ENCODE assay signal across 8 cellular contexts in the genomic region with DNA sequence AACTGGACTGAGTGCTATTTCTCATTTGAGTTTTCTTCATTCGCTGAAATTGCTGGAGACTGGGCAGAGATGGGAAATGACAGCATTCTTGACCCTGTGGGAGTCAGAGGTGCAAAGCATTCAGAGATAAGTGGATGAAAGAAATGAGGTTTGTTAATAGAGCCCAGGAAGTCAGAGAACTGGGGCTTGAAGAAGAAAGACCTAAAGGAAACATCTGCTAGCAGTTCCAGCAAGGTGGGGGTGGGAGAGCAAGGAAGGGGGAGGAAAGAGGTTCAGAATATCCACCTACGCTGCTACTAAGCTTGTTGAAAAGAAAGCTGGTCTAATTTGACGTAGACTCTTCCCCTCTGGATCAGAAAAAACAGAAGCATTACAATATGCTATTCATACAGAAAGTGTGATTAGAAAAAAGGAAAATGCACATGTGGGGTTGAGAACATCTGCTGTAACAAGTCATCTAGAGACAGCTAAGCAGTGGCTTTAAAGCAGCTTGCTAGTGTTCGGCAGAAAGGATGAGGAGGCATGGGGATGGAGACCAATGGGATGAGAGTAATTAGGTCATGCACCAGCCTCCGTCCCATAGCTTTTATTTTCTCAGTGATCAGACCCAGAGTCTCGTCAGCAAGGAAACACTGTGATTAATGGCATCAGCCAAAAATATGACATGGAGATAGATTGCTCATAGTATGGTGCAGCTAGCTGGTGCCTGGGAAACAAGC. TPM values are rescaled to one million over a fixed set of nuclear protein-coding genes. Genes with fewer than 3 reads are reported as not detected.
A peak's percentile ranks its signal among the peaks of the same experiment; 100 is the strongest.
DNase-seq lines count a peak whose midpoint lies in the region; ATAC-seq and TF ChIP-seq lines count a peak whose summit lies in the region.

No MANE protein-coding gene starts in this region.

- peaks cover 3 to 13% of the 10 kb centered on the region in 2 experiments for H3K36me3 ChIP-seq in HEK293 (ENCODE audit: control insufficient read depth in 2 of 2, insufficient read depth in 1 of 2, low read length in 2 of 2)
- H3K36me3 ChIP-seq in OCI-LY3 (replicated peaks; ENCODE audit: low read depth, low read length): peaks cover 7% of the 10 kb centered on the region
- H3K36me3 ChIP-seq in SK-N-SH (replicated peaks in 1 of 2; ENCODE audit: control insufficient read depth in 1 of 2, insufficient read depth in 2 of 2, low read length in 1 of 2): peaks cover 19 to 37% of the 10 kb centered on the region in 2 experiments

- peaks cover 44% of the 10 kb centered on the region for H3K79me2 ChIP-seq in OCI-LY3 (ENCODE audit: low read length)
- no peaks in the 10 kb centered on the region for H3K79me2 ChIP-seq in SK-N-SH (ENCODE audit: insufficient read depth)

- no peaks in the 10 kb centered on the region for H3K9me2 ChIP-seq in SK-N-SH

- no peak overlapping the region for H3K27ac ChIP-seq in HEK293 (ENCODE audit: extremely low read depth, low read depth, low read length)
- H3K27ac ChIP-seq in OCI-LY3 (ENCODE audit: low read length): peak overlapping the region; percentile 97
- no peak overlapping the region for H3K27ac ChIP-seq in SK-N-SH (ENCODE audit: low read depth in 2 of 2, low read length in 1 of 2)

- H3F3A ChIP-seq in SK-N-SH (replicated peaks; ENCODE audit: insufficient read depth): no peaks in the 10 kb centered on the region

- no peaks in the 10 kb centered on the region for H3K9me3 ChIP-seq in HEK293 (ENCODE audit: control insufficient read depth, insufficient read depth, low read depth, low read length)
- H3K9me3 ChIP-seq in OCI-LY3 (ENCODE audit: insufficient read depth, low read length): no peaks in the 10 kb centered on the region
- no peaks in the 10 kb centered on the region for H3K9me3 ChIP-seq in SK-N-SH

- WGBS in SK-N-SH (ENCODE audit: low lambda C conversion rate): 92% methylated on average over 6 of the region's 6 CpGs

- CTCF ChIA-PET in HEK293 (lab: Yijun Ruan, JAX): interaction anchor here (0.8 to 3.2 kb wide), 5 partner anchors 9 to 70 kb away, joined by 3 to 28 read pairs (median 4); no protein-coding TSS in a partner anchor
- CTCF ChIA-PET in SK-N-SH (lab: Yijun Ruan, JAX): interaction anchor here (0.8 to 1.0 kb wide), 2 partner anchors 24 to 28 kb away, joined by 3 read pairs; no protein-coding TSS in a partner anchor

- H3K4me3 Mint-ChIP-seq in stimulated activated naive CD8-positive, alpha-beta T cell treated with anti-CD3 and anti-CD28 coated beads, Interleukin-15, Interleukin-2, amounts not matched to agents 100 ng/mL and 50 ng/mL, for 24 hours: peak overlapping the region; percentile 66

- H3K4me3 ChIP-seq in HEK293 (ENCODE audit: low read depth, low read length): no peak overlapping the region
- peak overlapping the region; percentile 70 for H3K4me3 ChIP-seq in OCI-LY3 (ENCODE audit: low read length)
- H3K4me3 ChIP-seq in SK-N-SH (ENCODE audit: low read depth in 2 of 2, low read length in 1 of 2): no peak overlapping the region

- no peak for TF ChIP-seq EP300 in SK-N-SH (IDR thresholded peaks at IDR 0.05; ENCODE audit: borderline replicate concordance in 1 of 2, low read depth in 1 of 2, low read length in 1 of 2)

- peaks cover 14% of the 10 kb centered on the region for H3K4me1 ChIP-seq in HEK293 (ENCODE audit: control insufficient read depth, insufficient read depth, low read length)
- H3K4me1 ChIP-seq in OCI-LY3 (ENCODE audit: low read length): peaks cover 80% of the 10 kb centered on the region
- H3K4me1 ChIP-seq in SK-N-SH (ENCODE audit: control insufficient read depth in 1 of 2, insufficient read depth in 2 of 2, low read depth in 1 of 2, low read length in 1 of 2): peaks cover 0 to 22% of the 10 kb centered on the region in 2 experiments; a peak in 2 of 4 replicates

- H2AFZ ChIP-seq in OCI-LY3 (ENCODE audit: low read depth, low read length) (no peak overlapping the region), SK-N-SH (ENCODE audit: low read depth) (no peak overlapping the region)

- H3K36me3 Mint-ChIP-seq in stimulated activated naive CD8-positive, alpha-beta T cell treated with anti-CD3 and anti-CD28 coated beads, Interleukin-15, Interleukin-2, amounts not matched to agents 100 ng/mL and 50 ng/mL, for 24 hours (ENCODE audit: low read depth): peaks cover 40% of the 10 kb centered on the region

- ATAC-seq in GM18508 (IDR thresholded peaks at IDR 0.05; ENCODE audit: insufficient read depth, unreplicated experiment): peak; percentile 69

- no peak for TF ChIP-seq RAD21 in SK-N-SH (IDR thresholded peaks at IDR 0.05; ENCODE audit: low read length)

- TF ChIP-seq CTCF in HEK293 (tag by site-specific recombination; IDR thresholded peaks at IDR 0.05): no peak
- no peak for TF ChIP-seq CTCF in OCI-LY3 (IDR thresholded peaks at IDR 0.05; ENCODE audit: low read depth, low read length)
- TF ChIP-seq CTCF in SK-N-SH (IDR thresholded peaks at IDR 0.05): no peak

- H3K9ac ChIP-seq in OCI-LY3 (ENCODE audit: low read length) (peak overlapping the region; percentile 80), SK-N-SH (no peak overlapping the region)

- H3K4me2 ChIP-seq in OCI-LY3 (ENCODE audit: low read length) (peak overlapping the region; percentile 94), SK-N-SH (no peak overlapping the region)

- DNase-seq in globus pallidus (ENCODE audit: low spot score) (peak; percentile 23), NOMO-1 (lab: John Stamatoyannopoulos, UW; ENCODE audit: unreplicated experiment in 2 of 2) (no peak), A172 (ENCODE audit: low spot score) (no peak), SK-N-SH (no peak)

- no peaks in the 10 kb centered on the region for H3K9me3 Mint-ChIP-seq in stimulated activated naive CD8-positive, alpha-beta T cell treated with anti-CD3 and anti-CD28 coated beads, Interleukin-15, Interleukin-2, amounts not matched to agents 100 ng/mL and 50 ng/mL, for 24 hours

- H4K20me1 ChIP-seq in OCI-LY3 (ENCODE audit: insufficient read depth, low read length) (no peaks in the 10 kb centered on the region), SK-N-SH (ENCODE audit: insufficient read depth) (no peaks in the 10 kb centered on the region)

- POLR2A ChIA-PET in HEK293 (lab: Yijun Ruan, JAX) (no interaction called here), SK-N-SH (lab: Yijun Ruan, JAX) (no interaction called here)

- H3K27me3 Mint-ChIP-seq in stimulated activated naive CD8-positive, alpha-beta T cell treated with anti-CD3 and anti-CD28 coated beads, Interleukin-15, Interleukin-2, amounts not matched to agents 100 ng/mL and 50 ng/mL, for 24 hours: no peaks in the 10 kb centered on the region

- peaks cover 59% of the 10 kb centered on the region for H3K4me1 Mint-ChIP-seq in stimulated activated naive CD8-positive, alpha-beta T cell treated with anti-CD3 and anti-CD28 coated beads, Interleukin-15, Interleukin-2, amounts not matched to agents 100 ng/mL and 50 ng/mL, for 24 hours (ENCODE audit: low read depth)

- peak overlapping the region; percentile 90 for H3K27ac Mint-ChIP-seq in stimulated activated naive CD8-positive, alpha-beta T cell treated with anti-CD3 and anti-CD28 coated beads, Interleukin-15, Interleukin-2, amounts not matched to agents 100 ng/mL and 50 ng/mL, for 24 hours

- no peaks in the 10 kb centered on the region for H3K27me3 ChIP-seq in OCI-LY3 (ENCODE audit: low read depth, low read length)
- no peaks in the 10 kb centered on the region for H3K27me3 ChIP-seq in SK-N-SH (ENCODE audit: insufficient read depth)

TF ChIP-seq in HEK293, 187 proteins besides CTCF, POLR2A, EP300 and RAD21:
- TF ChIP-seq EGR2 (tag by site-specific recombination; IDR thresholded peaks at IDR 0.05; ENCODE audit: low read depth): peak; percentile 58
- peak; percentile 74 for TF ChIP-seq ZFHX2 (tag by site-specific recombination; conservative IDR thresholded peaks at IDR 0.05)
- no peak for TF ChIP-seq ZBTB20 (tag by site-specific recombination; IDR thresholded peaks at IDR 0.05)

TF ChIP-seq in SK-N-SH, 30 proteins besides CTCF, POLR2A, EP300 and RAD21:
- TF ChIP-seq TEAD4 (IDR thresholded peaks at IDR 0.05; ENCODE audit: borderline replicate concordance, insufficient read depth) (no peak), GABPA (IDR thresholded peaks at IDR 0.05; ENCODE audit: low read depth) (no peak), FOXM1 (IDR thresholded peaks at IDR 0.05; ENCODE audit: low read depth) (no peak), NFIC (IDR thresholded peaks at IDR 0.05; ENCODE audit: borderline replicate concordance) (no peak), EZH2phosphoT487 (IDR thresholded peaks at IDR 0.05; ENCODE audit: borderline replicate concordance, low read depth) (no peak), RCOR1 (IDR thresholded peaks at IDR 0.05; ENCODE audit: low read length) (no peak), SMC3 (IDR thresholded peaks at IDR 0.05; ENCODE audit: low read depth, low read length) (no peak)
- TF ChIP-seq, protein P1, sequence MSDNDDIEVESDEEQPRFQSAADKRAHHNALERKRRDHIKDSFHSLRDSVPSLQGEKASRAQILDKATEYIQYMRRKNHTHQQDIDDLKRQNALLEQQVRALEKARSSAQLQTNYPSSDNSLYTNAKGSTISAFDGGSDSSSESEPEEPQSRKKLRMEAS (IDR thresholded peaks at IDR 0.05; ENCODE audit: low read depth): no peak
TF ChIP-seq in SK-N-SH: peak in this region for 0.

RNA-seq across cellular contexts. Expression of a gene that starts 29.7 kb away (rescaled TPM):
- 45.5 and 54.8 TPM in 2 replicates for total RNA-seq in A172 (2014; rRNA removed; shearing (Covaris generic))
- polyA plus RNA-seq in SK-N-SH (2012; rRNA removed): 9.7 and 13.4 TPM in 2 replicates
- polyA plus RNA-seq in SK-N-SH (2012; cell fraction: cytosol; rRNA removed): 10.7 and 10.8 TPM in 2 replicates
- polyA plus RNA-seq in SK-N-SH (2012; cell fraction: nucleus; rRNA removed): 20.6 and 30.1 TPM in 2 replicates
